ENCODE assay signal across 1 cellular context in the genomic region with DNA sequence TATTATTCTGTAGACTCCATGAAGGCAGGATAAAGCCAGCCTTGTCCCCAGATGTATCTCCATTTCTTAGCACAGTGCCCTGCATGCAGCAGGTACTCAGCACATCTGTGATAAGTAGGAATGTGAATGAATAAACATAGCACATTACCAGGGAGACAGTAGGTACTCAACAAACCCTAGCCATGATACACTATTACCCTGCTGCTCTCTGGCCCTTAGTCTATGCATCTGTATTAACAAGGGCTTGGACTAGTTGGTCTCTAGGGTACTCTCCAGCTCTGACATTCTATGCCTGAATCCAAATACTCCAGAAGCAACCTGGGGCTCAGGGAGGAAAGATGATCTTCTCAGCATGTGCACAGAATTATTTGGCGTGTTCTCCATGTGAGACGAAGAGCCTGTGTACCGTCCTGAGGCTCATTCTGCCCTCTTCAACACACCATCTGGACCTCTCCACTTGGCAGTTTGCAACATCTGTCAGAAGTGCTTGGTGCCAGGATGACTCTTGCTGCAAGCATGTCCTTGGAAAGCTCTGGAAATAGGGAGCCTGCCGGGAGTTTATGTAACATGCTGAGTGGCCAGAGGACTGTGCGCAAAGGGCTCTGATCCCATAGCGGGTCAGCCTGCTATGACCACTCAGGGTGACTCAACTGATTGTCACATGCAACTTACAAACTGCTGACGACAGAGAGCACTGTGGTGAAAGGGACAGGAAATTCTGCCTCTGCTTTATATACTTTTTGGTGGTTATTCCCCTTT.
TF ChIP-seq lines count a peak whose summit lies in the region.

No MANE protein-coding gene starts in this region.

TF ChIP-seq in A549, 52 proteins besides CTCF, POLR2A, EP300 and RAD21 (continued from another document):
- TF ChIP-seq ZNF302 (CRISPR knock-in tag; IDR thresholded peaks at IDR 0.05) (no peak), RCOR1 (IDR thresholded peaks at IDR 0.05; ENCODE audit: low read depth, low read length) (no peak), TFCP2L1 (CRISPR knock-in tag; IDR thresholded peaks at IDR 0.05) (no peak), CHD4 (IDR thresholded peaks at IDR 0.05; ENCODE audit: borderline replicate concordance) (no peak), HEYL (CRISPR knock-in tag; IDR thresholded peaks at IDR 0.05) (no peak)
- TF ChIP-seq, protein P1, sequence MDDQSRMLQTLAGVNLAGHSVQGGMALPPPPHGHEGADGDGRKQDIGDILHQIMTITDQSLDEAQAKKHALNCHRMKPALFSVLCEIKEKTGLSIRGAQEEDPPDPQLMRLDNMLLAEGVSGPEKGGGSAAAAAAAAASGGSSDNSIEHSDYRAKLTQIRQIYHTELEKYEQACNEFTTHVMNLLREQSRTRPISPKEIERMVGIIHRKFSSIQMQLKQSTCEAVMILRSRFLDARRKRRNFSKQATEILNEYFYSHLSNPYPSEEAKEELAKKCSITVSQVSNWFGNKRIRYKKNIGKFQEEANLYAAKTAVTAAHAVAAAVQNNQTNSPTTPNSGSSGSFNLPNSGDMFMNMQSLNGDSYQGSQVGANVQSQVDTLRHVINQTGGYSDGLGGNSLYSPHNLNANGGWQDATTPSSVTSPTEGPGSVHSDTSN (IDR thresholded peaks at IDR 0.05): no peak
- TF ChIP-seq, protein P2, sequence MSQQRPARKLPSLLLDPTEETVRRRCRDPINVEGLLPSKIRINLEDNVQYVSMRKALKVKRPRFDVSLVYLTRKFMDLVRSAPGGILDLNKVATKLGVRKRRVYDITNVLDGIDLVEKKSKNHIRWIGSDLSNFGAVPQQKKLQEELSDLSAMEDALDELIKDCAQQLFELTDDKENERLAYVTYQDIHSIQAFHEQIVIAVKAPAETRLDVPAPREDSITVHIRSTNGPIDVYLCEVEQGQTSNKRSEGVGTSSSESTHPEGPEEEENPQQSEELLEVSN (IDR thresholded peaks at IDR 0.05; ENCODE audit: borderline replicate concordance, low read depth): peak; percentile 51; the same call in 1 of the 2 replicates
- TF ChIP-seq, protein P3, sequence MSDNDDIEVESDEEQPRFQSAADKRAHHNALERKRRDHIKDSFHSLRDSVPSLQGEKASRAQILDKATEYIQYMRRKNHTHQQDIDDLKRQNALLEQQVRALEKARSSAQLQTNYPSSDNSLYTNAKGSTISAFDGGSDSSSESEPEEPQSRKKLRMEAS (IDR thresholded peaks at IDR 0.05): peak; percentile 89
